ENCODE assay signal across 1 cellular context in the genomic region with DNA sequence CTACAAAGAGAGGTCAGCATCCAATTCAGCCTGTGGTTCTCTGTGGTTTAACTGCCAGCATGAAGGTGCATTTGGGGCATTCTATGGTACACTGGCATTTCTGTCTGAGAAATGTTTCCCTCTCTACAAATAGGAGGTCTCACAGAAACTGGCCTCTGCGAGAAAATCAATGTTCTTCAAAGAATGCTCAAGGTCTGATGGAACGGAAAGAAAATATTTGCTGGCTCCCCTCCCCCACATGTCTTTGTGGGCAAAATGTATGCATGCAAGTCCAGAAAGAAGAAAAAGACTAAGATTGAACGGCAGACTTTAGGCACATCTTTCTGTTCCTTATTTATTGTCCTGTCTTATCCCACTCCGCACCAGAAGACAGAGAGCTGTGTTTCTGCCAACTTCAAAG.
TF ChIP-seq lines count a peak whose summit lies in the region.

No MANE protein-coding gene starts in this region.

TF ChIP-seq in HepG2, 621 proteins besides CTCF, POLR2A, EP300 and RAD21 (continued from another document and continues in another):
- TF ChIP-seq ZNF501 (CRISPR knock-in tag; IDR thresholded peaks at IDR 0.05) (no peak), KDM6A (CRISPR knock-in tag; IDR thresholded peaks at IDR 0.05; ENCODE audit: low read depth) (no peak), NCOA2 (CRISPR knock-in tag; IDR thresholded peaks at IDR 0.05) (no peak), TBX3 (IDR thresholded peaks at IDR 0.05; ENCODE audit: borderline replicate concordance) (no peak), KLF16 (CRISPR knock-in tag; IDR thresholded peaks at IDR 0.05) (no peak), ZFX (CRISPR knock-in tag; IDR thresholded peaks at IDR 0.05; ENCODE audit: low read depth) (no peak), HNRNPL (IDR thresholded peaks at IDR 0.05; ENCODE audit: low read depth, low read length) (no peak), ETV6 (CRISPR knock-in tag; conservative IDR thresholded peaks at IDR 0.05) (no peak), ZNF382 (CRISPR knock-in tag; IDR thresholded peaks at IDR 0.05; ENCODE audit: borderline replicate concordance) (no peak), MATR3 (CRISPR knock-in tag; IDR thresholded peaks at IDR 0.05) (no peak), PHF21A (CRISPR knock-in tag; IDR thresholded peaks at IDR 0.05) (no peak), ARNT (IDR thresholded peaks at IDR 0.05) (no peak), ZNF589 (CRISPR knock-in tag; conservative IDR thresholded peaks at IDR 0.05) (no peak), EZH2 (conservative IDR thresholded peaks at IDR 0.05; ENCODE audit: low read depth, low read length) (no peak), NBN (conservative IDR thresholded peaks at IDR 0.05) (no peak), FOXP1 (IDR thresholded peaks at IDR 0.05) (no peak), FOXP1 (CRISPR knock-in tag; IDR thresholded peaks at IDR 0.05) (peak; percentile 7; the same call in 1 of the 2 replicates), SOX6 (IDR thresholded peaks at IDR 0.05) (no peak), SOX6 (CRISPR knock-in tag; IDR thresholded peaks at IDR 0.05) (peak; percentile 28; the same call in 1 of the 2 replicates), SIN3B (IDR thresholded peaks at IDR 0.05; ENCODE audit: low read length) (no peak), FOXM1 (CRISPR knock-in tag; IDR thresholded peaks at IDR 0.05) (no peak), CBX1 (IDR thresholded peaks at IDR 0.05; ENCODE audit: low read depth) (no peak), ZNF264 (CRISPR knock-in tag; IDR thresholded peaks at IDR 0.05) (no peak), SRSF4 (IDR thresholded peaks at IDR 0.05; ENCODE audit: low read depth, low read length, poor library complexity, severe bottlenecking) (no peak), FOXK2 (IDR thresholded peaks at IDR 0.05) (no peak), SAFB2 (CRISPR knock-in tag; IDR thresholded peaks at IDR 0.05; ENCODE audit: borderline replicate concordance, low read depth) (no peak), SOX13 (IDR thresholded peaks at IDR 0.05) (no peak), SOX13 (CRISPR knock-in tag; conservative IDR thresholded peaks at IDR 0.05 in 1 of 2, IDR thresholded peaks at IDR 0.05 in 1 of 2) (no peak), FOSL1 (CRISPR knock-in tag; IDR thresholded peaks at IDR 0.05; ENCODE audit: borderline replicate concordance) (no peak), TCF7 (IDR thresholded peaks at IDR 0.05; ENCODE audit: low read depth) (peak; percentile 50; the same call in 1 of the 2 replicates), ZNF773 (CRISPR knock-in tag; IDR thresholded peaks at IDR 0.05; ENCODE audit: borderline replicate concordance) (no peak)
- TF ChIP-seq, protein P1, sequence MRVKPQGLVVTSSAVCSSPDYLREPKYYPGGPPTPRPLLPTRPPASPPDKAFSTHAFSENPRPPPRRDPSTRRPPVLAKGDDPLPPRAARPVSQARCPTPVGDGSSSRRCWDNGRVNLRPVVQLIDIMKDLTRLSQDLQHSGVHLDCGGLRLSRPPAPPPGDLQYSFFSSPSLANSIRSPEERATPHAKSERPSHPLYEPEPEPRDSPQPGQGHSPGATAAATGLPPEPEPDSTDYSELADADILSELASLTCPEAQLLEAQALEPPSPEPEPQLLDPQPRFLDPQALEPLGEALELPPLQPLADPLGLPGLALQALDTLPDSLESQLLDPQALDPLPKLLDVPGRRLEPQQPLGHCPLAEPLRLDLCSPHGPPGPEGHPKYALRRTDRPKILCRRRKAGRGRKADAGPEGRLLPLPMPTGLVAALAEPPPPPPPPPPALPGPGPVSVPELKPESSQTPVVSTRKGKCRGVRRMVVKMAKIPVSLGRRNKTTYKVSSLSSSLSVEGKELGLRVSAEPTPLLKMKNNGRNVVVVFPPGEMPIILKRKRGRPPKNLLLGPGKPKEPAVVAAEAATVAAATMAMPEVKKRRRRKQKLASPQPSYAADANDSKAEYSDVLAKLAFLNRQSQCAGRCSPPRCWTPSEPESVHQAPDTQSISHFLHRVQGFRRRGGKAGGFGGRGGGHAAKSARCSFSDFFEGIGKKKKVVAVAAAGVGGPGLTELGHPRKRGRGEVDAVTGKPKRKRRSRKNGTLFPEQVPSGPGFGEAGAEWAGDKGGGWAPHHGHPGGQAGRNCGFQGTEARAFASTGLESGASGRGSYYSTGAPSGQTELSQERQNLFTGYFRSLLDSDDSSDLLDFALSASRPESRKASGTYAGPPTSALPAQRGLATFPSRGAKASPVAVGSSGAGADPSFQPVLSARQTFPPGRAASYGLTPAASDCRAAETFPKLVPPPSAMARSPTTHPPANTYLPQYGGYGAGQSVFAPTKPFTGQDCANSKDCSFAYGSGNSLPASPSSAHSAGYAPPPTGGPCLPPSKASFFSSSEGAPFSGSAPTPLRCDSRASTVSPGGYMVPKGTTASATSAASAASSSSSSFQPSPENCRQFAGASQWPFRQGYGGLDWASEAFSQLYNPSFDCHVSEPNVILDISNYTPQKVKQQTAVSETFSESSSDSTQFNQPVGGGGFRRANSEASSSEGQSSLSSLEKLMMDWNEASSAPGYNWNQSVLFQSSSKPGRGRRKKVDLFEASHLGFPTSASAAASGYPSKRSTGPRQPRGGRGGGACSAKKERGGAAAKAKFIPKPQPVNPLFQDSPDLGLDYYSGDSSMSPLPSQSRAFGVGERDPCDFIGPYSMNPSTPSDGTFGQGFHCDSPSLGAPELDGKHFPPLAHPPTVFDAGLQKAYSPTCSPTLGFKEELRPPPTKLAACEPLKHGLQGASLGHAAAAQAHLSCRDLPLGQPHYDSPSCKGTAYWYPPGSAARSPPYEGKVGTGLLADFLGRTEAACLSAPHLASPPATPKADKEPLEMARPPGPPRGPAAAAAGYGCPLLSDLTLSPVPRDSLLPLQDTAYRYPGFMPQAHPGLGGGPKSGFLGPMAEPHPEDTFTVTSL (CRISPR knock-in tag; IDR thresholded peaks at IDR 0.05; ENCODE audit: borderline replicate concordance): peak; percentile 28; the same call in 1 of the 2 replicates
- TF ChIP-seq, protein P2, sequence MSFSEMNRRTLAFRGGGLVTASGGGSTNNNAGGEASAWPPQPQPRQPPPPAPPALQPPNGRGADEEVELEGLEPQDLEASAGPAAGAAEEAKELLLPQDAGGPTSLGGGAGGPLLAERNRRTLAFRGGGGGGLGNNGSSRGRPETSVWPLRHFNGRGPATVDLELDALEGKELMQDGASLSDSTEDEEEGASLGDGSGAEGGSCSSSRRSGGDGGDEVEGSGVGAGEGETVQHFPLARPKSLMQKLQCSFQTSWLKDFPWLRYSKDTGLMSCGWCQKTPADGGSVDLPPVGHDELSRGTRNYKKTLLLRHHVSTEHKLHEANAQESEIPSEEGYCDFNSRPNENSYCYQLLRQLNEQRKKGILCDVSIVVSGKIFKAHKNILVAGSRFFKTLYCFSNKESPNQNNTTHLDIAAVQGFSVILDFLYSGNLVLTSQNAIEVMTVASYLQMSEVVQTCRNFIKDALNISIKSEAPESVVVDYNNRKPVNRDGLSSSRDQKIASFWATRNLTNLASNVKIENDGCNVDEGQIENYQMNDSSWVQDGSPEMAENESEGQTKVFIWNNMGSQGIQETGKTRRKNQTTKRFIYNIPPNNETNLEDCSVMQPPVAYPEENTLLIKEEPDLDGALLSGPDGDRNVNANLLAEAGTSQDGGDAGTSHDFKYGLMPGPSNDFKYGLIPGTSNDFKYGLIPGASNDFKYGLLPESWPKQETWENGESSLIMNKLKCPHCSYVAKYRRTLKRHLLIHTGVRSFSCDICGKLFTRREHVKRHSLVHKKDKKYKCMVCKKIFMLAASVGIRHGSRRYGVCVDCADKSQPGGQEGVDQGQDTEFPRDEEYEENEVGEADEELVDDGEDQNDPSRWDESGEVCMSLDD (CRISPR knock-in tag; IDR thresholded peaks at IDR 0.05; ENCODE audit: borderline replicate concordance): no peak
- TF ChIP-seq, protein P3, sequence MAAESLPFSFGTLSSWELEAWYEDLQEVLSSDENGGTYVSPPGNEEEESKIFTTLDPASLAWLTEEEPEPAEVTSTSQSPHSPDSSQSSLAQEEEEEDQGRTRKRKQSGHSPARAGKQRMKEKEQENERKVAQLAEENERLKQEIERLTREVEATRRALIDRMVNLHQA (CRISPR knock-in tag; IDR thresholded peaks at IDR 0.05): no peak
- TF ChIP-seq, protein P4, sequence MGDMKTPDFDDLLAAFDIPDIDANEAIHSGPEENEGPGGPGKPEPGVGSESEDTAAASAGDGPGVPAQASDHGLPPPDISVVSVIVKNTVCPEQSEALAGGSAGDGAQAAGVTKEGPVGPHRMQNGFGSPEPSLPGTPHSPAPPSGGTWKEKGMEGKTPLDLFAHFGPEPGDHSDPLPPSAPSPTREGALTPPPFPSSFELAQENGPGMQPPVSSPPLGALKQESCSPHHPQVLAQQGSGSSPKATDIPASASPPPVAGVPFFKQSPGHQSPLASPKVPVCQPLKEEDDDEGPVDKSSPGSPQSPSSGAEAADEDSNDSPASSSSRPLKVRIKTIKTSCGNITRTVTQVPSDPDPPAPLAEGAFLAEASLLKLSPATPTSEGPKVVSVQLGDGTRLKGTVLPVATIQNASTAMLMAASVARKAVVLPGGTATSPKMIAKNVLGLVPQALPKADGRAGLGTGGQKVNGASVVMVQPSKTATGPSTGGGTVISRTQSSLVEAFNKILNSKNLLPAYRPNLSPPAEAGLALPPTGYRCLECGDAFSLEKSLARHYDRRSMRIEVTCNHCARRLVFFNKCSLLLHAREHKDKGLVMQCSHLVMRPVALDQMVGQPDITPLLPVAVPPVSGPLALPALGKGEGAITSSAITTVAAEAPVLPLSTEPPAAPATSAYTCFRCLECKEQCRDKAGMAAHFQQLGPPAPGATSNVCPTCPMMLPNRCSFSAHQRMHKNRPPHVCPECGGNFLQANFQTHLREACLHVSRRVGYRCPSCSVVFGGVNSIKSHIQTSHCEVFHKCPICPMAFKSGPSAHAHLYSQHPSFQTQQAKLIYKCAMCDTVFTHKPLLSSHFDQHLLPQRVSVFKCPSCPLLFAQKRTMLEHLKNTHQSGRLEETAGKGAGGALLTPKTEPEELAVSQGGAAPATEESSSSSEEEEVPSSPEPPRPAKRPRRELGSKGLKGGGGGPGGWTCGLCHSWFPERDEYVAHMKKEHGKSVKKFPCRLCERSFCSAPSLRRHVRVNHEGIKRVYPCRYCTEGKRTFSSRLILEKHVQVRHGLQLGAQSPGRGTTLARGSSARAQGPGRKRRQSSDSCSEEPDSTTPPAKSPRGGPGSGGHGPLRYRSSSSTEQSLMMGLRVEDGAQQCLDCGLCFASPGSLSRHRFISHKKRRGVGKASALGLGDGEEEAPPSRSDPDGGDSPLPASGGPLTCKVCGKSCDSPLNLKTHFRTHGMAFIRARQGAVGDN (CRISPR knock-in tag; IDR thresholded peaks at IDR 0.05): no peak
- TF ChIP-seq, protein P5, sequence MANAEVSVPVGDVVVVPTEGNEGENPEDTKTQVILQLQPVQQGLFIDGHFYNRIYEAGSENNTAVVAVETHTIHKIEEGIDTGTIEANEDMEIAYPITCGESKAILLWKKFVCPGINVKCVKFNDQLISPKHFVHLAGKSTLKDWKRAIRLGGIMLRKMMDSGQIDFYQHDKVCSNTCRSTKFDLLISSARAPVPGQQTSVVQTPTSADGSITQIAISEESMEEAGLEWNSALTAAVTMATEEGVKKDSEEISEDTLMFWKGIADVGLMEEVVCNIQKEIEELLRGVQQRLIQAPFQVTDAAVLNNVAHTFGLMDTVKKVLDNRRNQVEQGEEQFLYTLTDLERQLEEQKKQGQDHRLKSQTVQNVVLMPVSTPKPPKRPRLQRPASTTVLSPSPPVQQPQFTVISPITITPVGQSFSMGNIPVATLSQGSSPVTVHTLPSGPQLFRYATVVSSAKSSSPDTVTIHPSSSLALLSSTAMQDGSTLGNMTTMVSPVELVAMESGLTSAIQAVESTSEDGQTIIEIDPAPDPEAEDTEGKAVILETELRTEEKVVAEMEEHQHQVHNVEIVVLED (CRISPR knock-in tag; IDR thresholded peaks at IDR 0.05; ENCODE audit: borderline replicate concordance): no peak
- TF ChIP-seq, protein P6, sequence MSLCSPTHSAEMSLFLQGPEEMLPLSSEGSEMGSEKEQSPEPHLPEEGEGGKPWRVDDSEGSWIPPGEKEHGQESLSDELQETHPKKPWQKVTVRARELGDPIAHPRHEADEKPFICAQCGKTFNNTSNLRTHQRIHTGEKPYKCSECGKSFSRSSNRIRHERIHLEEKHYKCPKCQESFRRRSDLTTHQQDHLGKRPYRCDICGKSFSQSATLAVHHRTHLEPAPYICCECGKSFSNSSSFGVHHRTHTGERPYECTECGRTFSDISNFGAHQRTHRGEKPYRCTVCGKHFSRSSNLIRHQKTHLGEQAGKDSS (CRISPR knock-in tag; IDR thresholded peaks at IDR 0.05; ENCODE audit: borderline replicate concordance, low read depth): no peak
- TF ChIP-seq, protein P7, sequence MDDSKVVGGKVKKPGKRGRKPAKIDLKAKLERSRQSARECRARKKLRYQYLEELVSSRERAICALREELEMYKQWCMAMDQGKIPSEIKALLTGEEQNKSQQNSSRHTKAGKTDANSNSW (CRISPR knock-in tag; IDR thresholded peaks at IDR 0.05; ENCODE audit: borderline replicate concordance): no peak
- TF ChIP-seq, protein P8, sequence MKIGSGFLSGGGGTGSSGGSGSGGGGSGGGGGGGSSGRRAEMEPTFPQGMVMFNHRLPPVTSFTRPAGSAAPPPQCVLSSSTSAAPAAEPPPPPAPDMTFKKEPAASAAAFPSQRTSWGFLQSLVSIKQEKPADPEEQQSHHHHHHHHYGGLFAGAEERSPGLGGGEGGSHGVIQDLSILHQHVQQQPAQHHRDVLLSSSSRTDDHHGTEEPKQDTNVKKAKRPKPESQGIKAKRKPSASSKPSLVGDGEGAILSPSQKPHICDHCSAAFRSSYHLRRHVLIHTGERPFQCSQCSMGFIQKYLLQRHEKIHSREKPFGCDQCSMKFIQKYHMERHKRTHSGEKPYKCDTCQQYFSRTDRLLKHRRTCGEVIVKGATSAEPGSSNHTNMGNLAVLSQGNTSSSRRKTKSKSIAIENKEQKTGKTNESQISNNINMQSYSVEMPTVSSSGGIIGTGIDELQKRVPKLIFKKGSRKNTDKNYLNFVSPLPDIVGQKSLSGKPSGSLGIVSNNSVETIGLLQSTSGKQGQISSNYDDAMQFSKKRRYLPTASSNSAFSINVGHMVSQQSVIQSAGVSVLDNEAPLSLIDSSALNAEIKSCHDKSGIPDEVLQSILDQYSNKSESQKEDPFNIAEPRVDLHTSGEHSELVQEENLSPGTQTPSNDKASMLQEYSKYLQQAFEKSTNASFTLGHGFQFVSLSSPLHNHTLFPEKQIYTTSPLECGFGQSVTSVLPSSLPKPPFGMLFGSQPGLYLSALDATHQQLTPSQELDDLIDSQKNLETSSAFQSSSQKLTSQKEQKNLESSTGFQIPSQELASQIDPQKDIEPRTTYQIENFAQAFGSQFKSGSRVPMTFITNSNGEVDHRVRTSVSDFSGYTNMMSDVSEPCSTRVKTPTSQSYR (CRISPR knock-in tag; IDR thresholded peaks at IDR 0.05; ENCODE audit: borderline replicate concordance): peak; percentile 75; the same call in 1 of the 2 replicates
- TF ChIP-seq, protein P9, sequence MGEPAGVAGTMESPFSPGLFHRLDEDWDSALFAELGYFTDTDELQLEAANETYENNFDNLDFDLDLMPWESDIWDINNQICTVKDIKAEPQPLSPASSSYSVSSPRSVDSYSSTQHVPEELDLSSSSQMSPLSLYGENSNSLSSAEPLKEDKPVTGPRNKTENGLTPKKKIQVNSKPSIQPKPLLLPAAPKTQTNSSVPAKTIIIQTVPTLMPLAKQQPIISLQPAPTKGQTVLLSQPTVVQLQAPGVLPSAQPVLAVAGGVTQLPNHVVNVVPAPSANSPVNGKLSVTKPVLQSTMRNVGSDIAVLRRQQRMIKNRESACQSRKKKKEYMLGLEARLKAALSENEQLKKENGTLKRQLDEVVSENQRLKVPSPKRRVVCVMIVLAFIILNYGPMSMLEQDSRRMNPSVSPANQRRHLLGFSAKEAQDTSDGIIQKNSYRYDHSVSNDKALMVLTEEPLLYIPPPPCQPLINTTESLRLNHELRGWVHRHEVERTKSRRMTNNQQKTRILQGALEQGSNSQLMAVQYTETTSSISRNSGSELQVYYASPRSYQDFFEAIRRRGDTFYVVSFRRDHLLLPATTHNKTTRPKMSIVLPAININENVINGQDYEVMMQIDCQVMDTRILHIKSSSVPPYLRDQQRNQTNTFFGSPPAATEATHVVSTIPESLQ (CRISPR knock-in tag; conservative IDR thresholded peaks at IDR 0.05): no peak
